12 cellular contexts compared by ENCODE assay signal in genomic region chr3:117600112-117600511, GRCh38.
A peak's percentile ranks its signal among the peaks of the same experiment; 100 is the strongest.
DNase-seq lines count a peak whose midpoint lies in the region; ATAC-seq, FAIRE-seq and TF ChIP-seq lines count a peak whose summit lies in the region.
"Had no signal": no experiment of that assay in that cellular context is flagged by ENCODE, and none has a peak within 500 bp of the region (broad histone marks: within the 10 kb centered on the region; RNA-seq: fewer than 3 reads in every experiment).

No MANE protein-coding gene starts in this region.

- H3K4me3 ChIP-seq in GM12864 (ENCODE audit: low read depth, low read length): no peak overlapping the region
- no peak overlapping the region for H3K4me3 ChIP-seq in bronchial epithelial cell (ENCODE audit: low read depth, low read length)
- no peak overlapping the region for H3K4me3 ChIP-seq in psoas muscle
- H3K4me3 ChIP-seq: SJSA1, uterus had no signal

- no peaks in the 10 kb centered on the region for H3K4me1 ChIP-seq in psoas muscle
- H3K4me1 ChIP-seq: SJSA1, uterus had no signal

- H3K27me3 ChIP-seq in bronchial epithelial cell (ENCODE audit: control insufficient read depth, insufficient read depth, low read length) (no peaks in the 10 kb centered on the region), psoas muscle (ENCODE audit: insufficient read depth in 3 of 3, low read length in 2 of 3) (no peaks in the 10 kb centered on the region)
- H3K27me3 ChIP-seq: SJSA1, uterus had no signal

- WGBS in psoas muscle, 3 donors: 39 to 51% (median 49%) methylated on average over 3 of the region's 3 CpGs

- no peak for TF ChIP-seq CTCF in GM12864 (IDR thresholded peaks at IDR 0.05; ENCODE audit: low read depth, low read length, missing control alignments)
- no peak for TF ChIP-seq CTCF in bronchial epithelial cell (IDR thresholded peaks at IDR 0.05; ENCODE audit: insufficient read depth, low read length, severe bottlenecking)
- TF ChIP-seq CTCF in psoas muscle (IDR thresholded peaks at IDR 0.05): no peak
- TF ChIP-seq CTCF in GM10266 (IDR thresholded peaks at IDR 0.05; ENCODE audit: control insufficient read depth, insufficient read depth, low read depth, missing control alignments): no peak

- H3K9me3 ChIP-seq in psoas muscle: no peaks in the 10 kb centered on the region
- H3K9me3 ChIP-seq: SJSA1, uterus had no signal

- ATAC-seq in GM19463 (IDR thresholded peaks at IDR 0.05; ENCODE audit: unreplicated experiment): peak; percentile 55
- peak; percentile 84 for ATAC-seq in HG02870 (IDR thresholded peaks at IDR 0.05; ENCODE audit: unreplicated experiment)
- ATAC-seq in psoas muscle: no peak

- DNase-seq in GM12864 (ENCODE audit: low read depth): peak; percentile 19
- DNase-seq in bronchial epithelial cell (ENCODE audit: low read depth): peak; percentile 15
- no peak for DNase-seq in psoas muscle
- no peak for DNase-seq in anterior cingulate cortex (lab: John Stamatoyannopoulos, UW)
- DNase-seq in GM10266 (ENCODE audit: extremely low spot score): no peak
- no peak for DNase-seq in OCI-M1 (lab: John Stamatoyannopoulos, UW)
- DNase-seq: cerebellar nuclear complex, NCI-H774, uterus had no signal

- no peak for FAIRE-seq in bronchial epithelial cell (lab: Jason Lieb, UNC)

- intact Hi-C loops in psoas muscle (cut with DNase I): no loop called here

- no peak overlapping the region for H3K27ac ChIP-seq in psoas muscle
- H3K27ac ChIP-seq: SJSA1, uterus had no signal

- no peaks in the 10 kb centered on the region for H3K36me3 ChIP-seq in bronchial epithelial cell (ENCODE audit: control insufficient read depth, insufficient read depth, low read length)
- H3K36me3 ChIP-seq in psoas muscle (ENCODE audit: insufficient read depth in 1 of 2, low read depth in 1 of 2): no peaks in the 10 kb centered on the region
- H3K36me3 ChIP-seq: SJSA1, uterus had no signal

Comparison
In these comparisons a context has a peak if more than half of its experiments do, and no peak if none do; other contexts are left out.
1. DNase-seq: peak in GM12864 (single experiment) and bronchial epithelial cell (single experiment); none in psoas muscle (0 of 2), anterior cingulate cortex (0 of 58), GM10266 (single experiment) and OCI-M1 (single experiment).
2. ATAC-seq: peak in GM19463 (single experiment) and HG02870 (single experiment); none in psoas muscle (0 of 4).